In genomic region chr5:14946813-14947640, GRCh38 we compare ENCODE assay signal across 8 cellular contexts.
DNase-seq lines count a peak whose midpoint lies in the region; ATAC-seq and TF ChIP-seq lines count a peak whose summit lies in the region.

No MANE protein-coding gene starts in this region.

- no peaks in the 10 kb centered on the region for H4K20me1 ChIP-seq in OCI-LY3 (ENCODE audit: insufficient read depth, low read length)

- no peak for TF ChIP-seq POLR2A in breast epithelium (IDR thresholded peaks at IDR 0.05)

- H3K9ac ChIP-seq in OCI-LY3 (ENCODE audit: low read length): no peak overlapping the region

- intact Hi-C loops in CD14-positive monocyte (cut with micrococcal nuclease) (no loop called here), breast epithelium (cut with DNase I; ENCODE audit: low total_unique reads) (no loop called here), mucosa of descending colon (cut with DNase I, micrococcal nuclease) (loop anchor here in 1 of 2 donors (5.0 kb wide), 1 partner anchor 220 kb away; no protein-coding TSS in a partner anchor)

- H3K9me3 ChIP-seq in OCI-LY3 (ENCODE audit: insufficient read depth, low read length) (no peaks in the 10 kb centered on the region), breast epithelium (no peaks in the 10 kb centered on the region), mucosa of descending colon (no peaks in the 10 kb centered on the region)

- H3K4me3 ChIP-seq in OCI-LY3 (ENCODE audit: low read length) (no peak overlapping the region), breast epithelium (no peak overlapping the region), mucosa of descending colon (no peak overlapping the region)

- DNase-seq in CD14-positive monocyte (ENCODE audit: low spot score): no peak
- no peak for DNase-seq in breast epithelium (ENCODE audit: low spot score in 2 of 2)
- peak in 1 of 3 donors; percentile 52 for DNase-seq in mucosa of descending colon
- no peak for DNase-seq in mesothelial cell of epicardium (ENCODE audit: low spot score in 2 of 2, unreplicated experiment in 2 of 2)
- DNase-seq in amygdala (lab: John Stamatoyannopoulos, UW): no peak

- H3K79me2 ChIP-seq in OCI-LY3 (ENCODE audit: low read length): no peaks in the 10 kb centered on the region

- H3K27ac ChIP-seq in OCI-LY3 (ENCODE audit: low read length): no peak overlapping the region
- H3K27ac ChIP-seq in breast epithelium: peak overlapping the region; percentile 39 to 64

- no peaks in the 10 kb centered on the region for H3K4me1 ChIP-seq in OCI-LY3 (ENCODE audit: low read length)
- peaks cover 0 to 7% of the 10 kb centered on the region in 2 donors for H3K4me1 ChIP-seq in breast epithelium
- peaks cover 5% of the 10 kb centered on the region for H3K4me1 ChIP-seq in mucosa of descending colon (ENCODE audit: low read depth)

- H3K27me3 ChIP-seq in OCI-LY3 (ENCODE audit: low read depth, low read length) (peaks cover 6% of the 10 kb centered on the region; the same call in 1 of the 2 replicates), breast epithelium (no peaks in the 10 kb centered on the region)

- ATAC-seq in GM18502 (IDR thresholded peaks at IDR 0.05; ENCODE audit: poor library complexity, unreplicated experiment): peak; percentile 85
- peak; percentile 63 for ATAC-seq in HG03108 (IDR thresholded peaks at IDR 0.05; ENCODE audit: unreplicated experiment)
- ATAC-seq in mucosa of descending colon: peak; percentile 92

- no peaks in the 10 kb centered on the region for H3K4me1 Mint-ChIP-seq in CD14-positive monocyte
- H3K4me1 Mint-ChIP-seq in mesothelial cell of epicardium: peaks cover 2% of the 10 kb centered on the region

- H3K36me3 Mint-ChIP-seq in CD14-positive monocyte (no peaks in the 10 kb centered on the region), mesothelial cell of epicardium (peaks cover 5% of the 10 kb centered on the region)

- H3K27me3 Mint-ChIP-seq in CD14-positive monocyte (ENCODE audit: low read depth in 3 of 3) (peaks cover 2 to 6% (median 2%) of the 10 kb centered on the region in 3 donors), mesothelial cell of epicardium (ENCODE audit: low read depth) (no peaks in the 10 kb centered on the region)

- no peak overlapping the region for H2AFZ ChIP-seq in OCI-LY3 (ENCODE audit: low read depth, low read length)

- H3K36me3 ChIP-seq in OCI-LY3 (replicated peaks; ENCODE audit: low read depth, low read length) (no peaks in the 10 kb centered on the region), breast epithelium (no peaks in the 10 kb centered on the region), mucosa of descending colon (ENCODE audit: low read depth) (no peaks in the 10 kb centered on the region)

- TF ChIP-seq CTCF in CD14-positive monocyte (IDR thresholded peaks at IDR 0.05): peak; percentile 45
- peak; percentile 47 for TF ChIP-seq CTCF in OCI-LY3 (IDR thresholded peaks at IDR 0.05; ENCODE audit: low read depth, low read length)
- peak in 2 of 3 donors; percentile 36 for TF ChIP-seq CTCF in breast epithelium (IDR thresholded peaks at IDR 0.05)
- TF ChIP-seq CTCF in mucosa of descending colon (IDR thresholded peaks at IDR 0.05): no peak
- TF ChIP-seq CTCF in mesothelial cell of epicardium (IDR thresholded peaks at IDR 0.05; ENCODE audit: unreplicated experiment): no peak

- H3K4me2 ChIP-seq in OCI-LY3 (ENCODE audit: low read length): no peak overlapping the region

- no peak overlapping the region for H3K4me3 Mint-ChIP-seq in CD14-positive monocyte
- no peak overlapping the region for H3K4me3 Mint-ChIP-seq in mesothelial cell of epicardium

- H3K27ac Mint-ChIP-seq in CD14-positive monocyte: peak overlapping the region in 1 of 7 donors; percentile 27
- H3K27ac Mint-ChIP-seq in mesothelial cell of epicardium: no peak overlapping the region

- H3K9me3 Mint-ChIP-seq in CD14-positive monocyte (peaks cover 0 to 1% (median 0%) of the 10 kb centered on the region in 7 donors), mesothelial cell of epicardium (peaks cover 10% of the 10 kb centered on the region)

Comparison
In these comparisons a context has a peak if more than half of its experiments do, and no peak if none do; other contexts are left out.
1. CTCF ChIP-seq: peak in CD14-positive monocyte (single experiment), OCI-LY3 (single experiment) and breast epithelium (2 of 3); none in mucosa of descending colon (single experiment) and mesothelial cell of epicardium (single experiment).
2. Peak in every context shown above with its lines, with median percentiles within 50 percentile points of each other: ATAC-seq.